2 cellular contexts compared by ENCODE assay signal in the genomic region with DNA sequence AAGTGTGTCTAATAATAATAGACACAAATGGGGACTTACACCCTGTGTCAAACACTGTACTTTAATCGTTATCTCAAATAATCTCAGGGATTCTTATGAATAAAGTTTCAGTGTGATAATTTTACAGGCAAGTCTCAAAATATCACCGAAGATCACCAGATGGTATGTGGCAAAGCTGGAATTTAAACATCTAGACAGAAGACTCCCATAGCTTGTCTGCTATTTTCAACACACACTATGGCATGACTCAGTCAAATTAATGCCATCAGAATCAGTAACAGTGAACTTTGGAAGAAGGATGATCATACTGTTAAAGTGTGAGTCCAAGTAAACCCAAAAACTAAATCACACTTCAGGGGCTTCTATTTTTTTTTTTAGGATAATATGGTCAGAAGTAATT.
TF ChIP-seq lines count a peak whose summit lies in the region.

No MANE protein-coding gene starts in this region.

TF ChIP-seq in SK-N-SH, 30 proteins besides CTCF, POLR2A, EP300 and RAD21:
- TF ChIP-seq, protein P1, sequence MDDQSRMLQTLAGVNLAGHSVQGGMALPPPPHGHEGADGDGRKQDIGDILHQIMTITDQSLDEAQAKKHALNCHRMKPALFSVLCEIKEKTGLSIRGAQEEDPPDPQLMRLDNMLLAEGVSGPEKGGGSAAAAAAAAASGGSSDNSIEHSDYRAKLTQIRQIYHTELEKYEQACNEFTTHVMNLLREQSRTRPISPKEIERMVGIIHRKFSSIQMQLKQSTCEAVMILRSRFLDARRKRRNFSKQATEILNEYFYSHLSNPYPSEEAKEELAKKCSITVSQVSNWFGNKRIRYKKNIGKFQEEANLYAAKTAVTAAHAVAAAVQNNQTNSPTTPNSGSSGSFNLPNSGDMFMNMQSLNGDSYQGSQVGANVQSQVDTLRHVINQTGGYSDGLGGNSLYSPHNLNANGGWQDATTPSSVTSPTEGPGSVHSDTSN (IDR thresholded peaks at IDR 0.05): peak; percentile 28; the same call in 1 of the 2 replicates
- peak; percentile 30; the same call in 1 of the 2 replicates for TF ChIP-seq TCF12 (IDR thresholded peaks at IDR 0.05)
- TF ChIP-seq FOXJ3 (CRISPR knock-in tag; IDR thresholded peaks at IDR 0.05): no peak

TF ChIP-seq in H1, 55 proteins besides CTCF, POLR2A, EP300 and RAD21:
- no peak for TF ChIP-seq RBBP5 (IDR thresholded peaks at IDR 0.05; ENCODE audit: borderline replicate concordance, low read depth, low read length)
- TF ChIP-seq, protein P2, sequence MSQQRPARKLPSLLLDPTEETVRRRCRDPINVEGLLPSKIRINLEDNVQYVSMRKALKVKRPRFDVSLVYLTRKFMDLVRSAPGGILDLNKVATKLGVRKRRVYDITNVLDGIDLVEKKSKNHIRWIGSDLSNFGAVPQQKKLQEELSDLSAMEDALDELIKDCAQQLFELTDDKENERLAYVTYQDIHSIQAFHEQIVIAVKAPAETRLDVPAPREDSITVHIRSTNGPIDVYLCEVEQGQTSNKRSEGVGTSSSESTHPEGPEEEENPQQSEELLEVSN (IDR thresholded peaks at IDR 0.05): no peak
- TF ChIP-seq TCF12 (IDR thresholded peaks at IDR 0.05; ENCODE audit: low read depth, low read length): no peak
- TF ChIP-seq TAF7 (optimal IDR thresholded peaks at IDR 0.05; ENCODE audit: borderline replicate concordance, low read depth, low read length): no peak
- TF ChIP-seq, protein P3, sequence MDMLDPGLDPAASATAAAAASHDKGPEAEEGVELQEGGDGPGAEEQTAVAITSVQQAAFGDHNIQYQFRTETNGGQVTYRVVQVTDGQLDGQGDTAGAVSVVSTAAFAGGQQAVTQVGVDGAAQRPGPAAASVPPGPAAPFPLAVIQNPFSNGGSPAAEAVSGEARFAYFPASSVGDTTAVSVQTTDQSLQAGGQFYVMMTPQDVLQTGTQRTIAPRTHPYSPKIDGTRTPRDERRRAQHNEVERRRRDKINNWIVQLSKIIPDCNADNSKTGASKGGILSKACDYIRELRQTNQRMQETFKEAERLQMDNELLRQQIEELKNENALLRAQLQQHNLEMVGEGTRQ (IDR thresholded peaks at IDR 0.05; ENCODE audit: low read length): no peak
- no peak for TF ChIP-seq CBX8 (IDR thresholded peaks at IDR 0.05; ENCODE audit: borderline replicate concordance, low read depth, low read length)
- TF ChIP-seq BCL11A (IDR thresholded peaks at IDR 0.05; ENCODE audit: low read depth in 2 of 2, low read length in 2 of 2): no peak
- no peak for TF ChIP-seq FOSL1 (IDR thresholded peaks at IDR 0.05; ENCODE audit: insufficient read depth, low read depth, low read length)
- no peak for TF ChIP-seq ZNF274 (IDR thresholded peaks at IDR 0.05; ENCODE audit: borderline replicate concordance, extremely low read depth, low read length)
- no peak for TF ChIP-seq POU5F1 (IDR thresholded peaks at IDR 0.05; ENCODE audit: low read depth, low read length)
- no peak for TF ChIP-seq PHF8 (conservative IDR thresholded peaks at IDR 0.05; ENCODE audit: low read depth, low read length)
- TF ChIP-seq CREB1 (IDR thresholded peaks at IDR 0.05): no peak
- TF ChIP-seq SIN3A (conservative IDR thresholded peaks at IDR 0.05 in 1 of 2, IDR thresholded peaks at IDR 0.05 in 1 of 2; ENCODE audit: low read depth in 1 of 2, low read length in 2 of 2): no peak
- no peak for TF ChIP-seq KDM5A (IDR thresholded peaks at IDR 0.05; ENCODE audit: low read length)
- no peak for TF ChIP-seq MAFK (IDR thresholded peaks at IDR 0.05; ENCODE audit: low read depth, low read length)
- TF ChIP-seq, protein P4, sequence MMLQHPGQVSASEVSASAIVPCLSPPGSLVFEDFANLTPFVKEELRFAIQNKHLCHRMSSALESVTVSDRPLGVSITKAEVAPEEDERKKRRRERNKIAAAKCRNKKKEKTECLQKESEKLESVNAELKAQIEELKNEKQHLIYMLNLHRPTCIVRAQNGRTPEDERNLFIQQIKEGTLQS (IDR thresholded peaks at IDR 0.05; ENCODE audit: insufficient read depth, low read depth, low read length): no peak
- TF ChIP-seq CHD1 (IDR thresholded peaks at IDR 0.05; ENCODE audit: low read depth, low read length): no peak
TF ChIP-seq in H1: peak in this region for 0.
